In the genomic region with DNA sequence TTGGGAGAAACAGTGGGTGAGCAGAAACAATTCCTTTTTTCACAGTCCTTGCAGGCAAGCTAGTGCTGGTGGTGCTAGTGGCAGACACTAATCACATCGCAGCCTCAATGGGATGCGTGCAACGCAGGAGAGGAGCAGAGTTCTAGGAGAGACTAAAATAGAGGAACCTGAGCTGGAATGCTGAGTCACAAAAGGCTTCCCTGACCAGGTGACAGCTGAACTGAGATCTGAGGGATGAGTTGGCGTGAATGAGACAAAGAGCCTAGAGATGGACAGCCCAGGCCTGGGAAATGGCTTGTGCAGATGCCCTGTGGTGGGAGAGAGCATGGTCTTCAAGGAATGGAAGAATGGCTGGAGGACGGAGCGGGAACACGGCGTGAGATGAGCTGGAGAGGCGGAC, we compare ENCODE assay signal across 22 cellular contexts.
"Had no signal": no experiment of that assay in that cellular context is flagged by ENCODE, and none has a peak within 500 bp of the region (broad histone marks: within the 10 kb centered on the region; RNA-seq: fewer than 3 reads in every experiment).

No MANE protein-coding gene starts in this region.

- H3K4me2 ChIP-seq: hepatocyte had no signal

- H2AFZ ChIP-seq: hepatocyte, parathyroid adenoma had no signal

- H3K27ac Mint-ChIP-seq: activated naive CD4-positive, alpha-beta T cell treated with anti-CD3 and anti-CD28 coated beads, Interleukin-2, amount 50 U/mL, for 72 hours; dendritic cell treated with granulocyte-macrophage colony-stimulating factor and Interleukin-4, amounts not matched to agents 40 ng/mL and 50 ng/mL, for 4 days; stimulated activated memory B cell treated with anti-CD40 and anti-IgM and Interleukin-4, amounts not matched to agents 10 μg/mL and 1 μg/mL and 100 μg/mL, for 72 hours had no signal

- DNase-seq: activated CD4-positive, alpha-beta T cell treated with anti-CD3 and anti-CD28 coated beads for 1 hour; activated CD4-positive, alpha-beta T cell treated with anti-CD3 and anti-CD28 coated beads, Interleukin-2, amount 50 U/mL, for 4 hours; activated gamma-delta T cell treated with Interleukin-2 at 50 U/mL for 16 hours; adrenal gland; effector CD8-positive, alpha-beta T cell; esophagus squamous epithelium; lower lobe of right lung; naive B cell; sigmoid colon; stimulated activated CD4-positive, alpha-beta T cell treated with anti-CD3 and anti-CD28 coated beads, Interleukin-4, amount 100 ng/mL, for 4 hours; testis; upper lobe of left lung; WERI-Rb-1 had no signal

- H3K4me1 ChIP-seq: adrenal gland, esophagus squamous epithelium, lower lobe of right lung, parathyroid adenoma, sigmoid colon, testis, upper lobe of left lung had no signal

- H3K27me3 Mint-ChIP-seq: stimulated activated memory B cell treated with anti-CD40 and anti-IgM and Interleukin-4, amounts not matched to agents 10 μg/mL and 1 μg/mL and 100 μg/mL, for 72 hours had no signal

- H3K4me3 Mint-ChIP-seq: dendritic cell treated with granulocyte-macrophage colony-stimulating factor and Interleukin-4, amounts not matched to agents 40 ng/mL and 50 ng/mL, for 4 days; naive B cell; stimulated activated memory B cell treated with anti-CD40 and anti-IgM and Interleukin-4, amounts not matched to agents 10 μg/mL and 1 μg/mL and 100 μg/mL, for 72 hours had no signal

- H3K79me2 ChIP-seq: hepatocyte, parathyroid adenoma had no signal

- FAIRE-seq: astrocyte, endothelial cell of umbilical vein, islet of Langerhans had no signal

- H3K9ac ChIP-seq: parathyroid adenoma had no signal

- ATAC-seq: activated naive CD4-positive, alpha-beta T cell treated with anti-CD3 and anti-CD28 coated beads, Interleukin-2, amount 50 U/mL, for 72 hours; lower lobe of right lung; stimulated activated memory B cell treated with anti-CD40 and anti-IgM and Interleukin-4, amounts not matched to agents 10 μg/mL and 1 μg/mL and 100 μg/mL, for 72 hours had no signal

- H3K4me3 ChIP-seq: adrenal gland, esophagus squamous epithelium, hepatocyte, lower lobe of right lung, sigmoid colon, testis, upper lobe of left lung had no signal

- H3K36me3 ChIP-seq: adrenal gland, esophagus squamous epithelium, lower lobe of right lung, neutrophil, sigmoid colon, upper lobe of left lung, WERI-Rb-1 had no signal

- H3K27ac ChIP-seq: adrenal gland, esophagus squamous epithelium, hepatocyte, lower lobe of right lung, neutrophil, parathyroid adenoma, sigmoid colon, testis, upper lobe of left lung, WERI-Rb-1 had no signal

- H3K9me3 ChIP-seq: adrenal gland, esophagus squamous epithelium, lower lobe of right lung, neutrophil, testis, upper lobe of left lung had no signal

- H3K27me3 ChIP-seq: adrenal gland, esophagus squamous epithelium, hepatocyte, neutrophil, testis, upper lobe of left lung had no signal
